21 cellular contexts compared by ENCODE assay signal in genomic region chr11:16780698-16781550, GRCh38. TPM values are rescaled to one million over a fixed set of nuclear protein-coding genes. Genes with fewer than 3 reads are reported as not detected.
DNase-seq lines count a peak whose midpoint lies in the region; ATAC-seq, FAIRE-seq and TF ChIP-seq lines count a peak whose summit lies in the region.
"Had no signal": no experiment of that assay in that cellular context is flagged by ENCODE, and none has a peak within 500 bp of the region (broad histone marks: within the 10 kb centered on the region; RNA-seq: fewer than 3 reads in every experiment).

No MANE protein-coding gene starts in this region.

- no peak overlapping the region for H2BK12ac ChIP-seq in H1 (ENCODE audit: low read depth, low read length)

- no peaks in the 10 kb centered on the region for H3K9me3 ChIP-seq in HepG2 (ENCODE audit: low read length)
- no peaks in the 10 kb centered on the region for H3K9me3 ChIP-seq in right lobe of liver
- no peaks in the 10 kb centered on the region for H3K9me3 ChIP-seq in H1 (ENCODE audit: insufficient read depth in 2 of 2, low read depth in 1 of 2, low read length in 1 of 2)
- H3K9me3 ChIP-seq: MG63, SJCRH30 had no signal

- H2BK5ac ChIP-seq in H1 (ENCODE audit: low read depth, low read length): no peak overlapping the region

- no peak overlapping the region for H3K4me3 ChIP-seq in HepG2 (replicated peaks in 1 of 3; ENCODE audit: insufficient read depth in 1 of 3, low read depth in 2 of 3, low read length in 3 of 3)
- H3K4me3 ChIP-seq in right lobe of liver: no peak overlapping the region
- H3K4me3 ChIP-seq in H1 (ENCODE audit: extremely low read depth in 1 of 4, insufficient read depth in 2 of 4, low read depth in 3 of 4, low read length in 4 of 4): no peak overlapping the region
- H3K4me3 ChIP-seq: MG63, SJCRH30 had no signal

- H3K4me2 ChIP-seq in HepG2 (ENCODE audit: low read depth, low read length) (no peak overlapping the region), H1 (ENCODE audit: insufficient read depth in 1 of 2, low read depth in 2 of 2, low read length in 2 of 2) (no peak overlapping the region)

- TF ChIP-seq POLR2A in HepG2 (IDR thresholded peaks at IDR 0.05; ENCODE audit: insufficient read depth in 1 of 2, low read depth in 2 of 2, low read length in 2 of 2): no peak
- TF ChIP-seq POLR2A in right lobe of liver (IDR thresholded peaks at IDR 0.05): no peak
- TF ChIP-seq POLR2A in H1 (IDR thresholded peaks at IDR 0.05; ENCODE audit: control extremely low read depth in 1 of 2, low read depth in 2 of 2, low read length in 2 of 2): no peak

- no peak overlapping the region for H4K5ac ChIP-seq in H1 (ENCODE audit: insufficient read length, low read depth, low read length)

- in situ Hi-C loops in HepG2 (cut with HindIII; ENCODE audit: extremely low pct_ligation_motif_present, low pct_unique_long_range_greater_than_20kb): no loop called here

- H3K4ac ChIP-seq in H1 (replicated peaks; ENCODE audit: insufficient read length, low read depth, low read length): no peak overlapping the region

- H2BK120ac ChIP-seq in H1 (replicated peaks; ENCODE audit: low read depth, low read length): no peak overlapping the region

- no peak overlapping the region for H3K27ac ChIP-seq in HepG2 (ENCODE audit: extremely low read length, insufficient read depth, low read length)
- no peak overlapping the region for H3K27ac ChIP-seq in right lobe of liver
- no peak overlapping the region for H3K27ac ChIP-seq in H1 (ENCODE audit: low read depth, low read length)
- H3K27ac ChIP-seq: HL-60, SJCRH30 had no signal

- ATAC-seq in HepG2 (no peak), right lobe of liver (no peak), HG02884 (IDR thresholded peaks at IDR 0.05; ENCODE audit: unreplicated experiment) (no peak), GM19395 (IDR thresholded peaks at IDR 0.05; ENCODE audit: unreplicated experiment) (no peak), HG02588 (IDR thresholded peaks at IDR 0.05; ENCODE audit: unreplicated experiment) (no peak)
- ATAC-seq: Panc1 had no signal

- POLR2A ChIA-PET in HepG2 (lab: Yijun Ruan, JAX): no interaction called here
- POLR2A ChIA-PET in H1 (lab: Charles Lee; ENCODE audit: partially characterized antibody): no interaction called here

- TF ChIP-seq EP300 in HepG2 (IDR thresholded peaks at IDR 0.05; ENCODE audit: low read depth in 2 of 2, low read length in 2 of 2) (no peak), HepG2 (CRISPR knock-in tag; IDR thresholded peaks at IDR 0.05; ENCODE audit: borderline replicate concordance) (no peak), H1 (IDR thresholded peaks at IDR 0.05; ENCODE audit: borderline replicate concordance in 1 of 2, low read depth in 2 of 2, low read length in 2 of 2) (no peak)

- H3K9ac ChIP-seq in HepG2 (ENCODE audit: insufficient read depth, low read depth, low read length): no peak overlapping the region
- no peak overlapping the region for H3K9ac ChIP-seq in H1 (replicated peaks in 1 of 4; ENCODE audit: extremely low read depth in 1 of 4, low read depth in 3 of 4, low read length in 3 of 4)

- no TSS peak for BruUV-seq in HepG2 (replicated peaks; lab: Mats Ljungman, UMichigan)

- no peak overlapping the region for H2AK5ac ChIP-seq in H1 (ENCODE audit: low read depth, low read length)

- H4K8ac ChIP-seq in H1 (ENCODE audit: extremely low read depth, insufficient read depth, low read length): no peak overlapping the region; the same call in 1 of the 2 replicates

- H3K14ac ChIP-seq in H1 (ENCODE audit: insufficient read length): no peak overlapping the region

- no peaks in the 10 kb centered on the region for H3K79me1 ChIP-seq in H1 (ENCODE audit: low read depth, low read length)

- H3K18ac ChIP-seq in H1 (ENCODE audit: extremely low read depth, low read length): no peak overlapping the region

- FAIRE-seq in HepG2 (lab: Jason Lieb, UNC) (no peak), H1 (lab: Jason Lieb, UNC) (no peak)

- DNase-seq in HepG2 (ENCODE audit: low spot score) (no peak), right lobe of liver (no peak), H1 (ENCODE audit: low read depth in 1 of 2, low spot score in 2 of 2) (no peak), posterior vena cava (ENCODE audit: low spot score) (peak; percentile 72), pons (ENCODE audit: low spot score) (no peak)
- DNase-seq: 8988T, DMS 273 treated with DMSO at 0.1 percent for 48 hours, DND-41, Karpas-422, MG63, NCI-H1092, NCI-H1436 treated with DMSO at 0.1 percent for 48 hours, NCI-H2029, NCI-H2171, NCI-H446, SJCRH30 had no signal

- TF ChIP-seq RAD21 in HepG2 (CRISPR knock-in tag; IDR thresholded peaks at IDR 0.05) (no peak), H1 (IDR thresholded peaks at IDR 0.05 in 1 of 2, conservative IDR thresholded peaks at IDR 0.05 in 1 of 2; ENCODE audit: low read depth in 2 of 2, low read length in 2 of 2) (no peak)

- no peak overlapping the region for H3K23ac ChIP-seq in H1 (ENCODE audit: insufficient read length)

- no peak overlapping the region for H4K91ac ChIP-seq in H1 (replicated peaks; ENCODE audit: insufficient read length, low read length)

- H3K27me3 ChIP-seq in HepG2 (ENCODE audit: control insufficient read depth in 1 of 2, insufficient read depth in 2 of 2, low read length in 2 of 2): no peaks in the 10 kb centered on the region
- no peaks in the 10 kb centered on the region for H3K27me3 ChIP-seq in right lobe of liver
- no peaks in the 10 kb centered on the region for H3K27me3 ChIP-seq in H1 (replicated peaks in 1 of 4; ENCODE audit: control insufficient read depth in 3 of 4, extremely low read depth in 1 of 4, insufficient read depth in 3 of 4, low read length in 3 of 4)
- H3K27me3 ChIP-seq: MG63 had no signal

- H3K23me2 ChIP-seq in H1 (ENCODE audit: low read depth, low read length): peaks cover 3% of the 10 kb centered on the region; the same call in 1 of the 2 replicates

- no peaks in the 10 kb centered on the region for H3K79me2 ChIP-seq in HepG2 (ENCODE audit: insufficient read depth, low read length)
- H3K79me2 ChIP-seq in H1 (ENCODE audit: control insufficient read depth in 1 of 2, insufficient read depth in 2 of 2, low read length in 2 of 2): no peaks in the 10 kb centered on the region

- H3K56ac ChIP-seq in H1 (replicated peaks; ENCODE audit: insufficient read length, low read depth, low read length): no peak overlapping the region

- H3K36me3 ChIP-seq in HepG2 (replicated peaks in 1 of 2; ENCODE audit: control insufficient read depth in 1 of 2, insufficient read depth in 2 of 2, low read length in 2 of 2) (peaks cover 5% of the 10 kb centered on the region in 2 experiments; a peak in 4 of 5 replicates), right lobe of liver (no peaks in the 10 kb centered on the region), H1 (ENCODE audit: control insufficient read depth in 2 of 4, insufficient read depth in 4 of 4, low read length in 3 of 4) (peaks cover 0 to 4% (median 0%) of the 10 kb centered on the region in 4 experiments; a peak in 1 of 8 replicates)
- H3K36me3 ChIP-seq: MG63, SJCRH30 had no signal

- no peak overlapping the region for H2BK15ac ChIP-seq in H1 (ENCODE audit: low read length)

- H4K20me1 ChIP-seq in HepG2 (ENCODE audit: insufficient read depth, low read length): no peaks in the 10 kb centered on the region
- no peaks in the 10 kb centered on the region for H4K20me1 ChIP-seq in H1 (replicated peaks in 1 of 2; ENCODE audit: control insufficient read depth in 1 of 2, insufficient read depth in 2 of 2, low read length in 2 of 2)

- H2AFZ ChIP-seq in HepG2 (ENCODE audit: low read length): no peak overlapping the region
- H2AFZ ChIP-seq in H1 (ENCODE audit: low read length): no peak overlapping the region

- TF ChIP-seq CTCF in HepG2 (CRISPR knock-in tag; IDR thresholded peaks at IDR 0.05) (no peak), right lobe of liver (IDR thresholded peaks at IDR 0.05) (no peak), H1 (IDR thresholded peaks at IDR 0.05; ENCODE audit: control extremely low read depth in 1 of 3, insufficient read depth in 1 of 3, low read depth in 1 of 3, low read length in 3 of 3) (peak in 2 of 3 experiments; percentile 5 to 14; a peak in 2 of 4 replicates)

- WGBS in HepG2 (ENCODE audit: low lambda C conversion rate): 99% methylated on average over 18 of the region's 19 CpGs
- WGBS in right lobe of liver (ENCODE audit: insufficient coverage, low coverage, low lambda C conversion rate, missing lambda C conversion rate): 82% methylated on average over 11 of the region's 19 CpGs
- 80% methylated on average over 19 of the region's 19 CpGs; no CpG with 5 or more reads in 1 of the 2 experiments for whole genome bisulfite sequencing in H1 (ENCODE audit: extremely low coverage in 1 of 2, insufficient coverage in 1 of 2, insufficient read length in 1 of 2, insufficient replicate concordance in 2 of 2, low coverage in 1 of 2, low lambda C conversion rate in 2 of 2, missing lambda C conversion rate in 1 of 2), 2 experiments

- H3K4me1 ChIP-seq in HepG2 (ENCODE audit: insufficient read depth, low read length) (peaks cover 38% of the 10 kb centered on the region), right lobe of liver (peaks cover 0 to 19% (median 2%) of the 10 kb centered on the region in 4 donors), H1 (replicated peaks in 1 of 4; ENCODE audit: control insufficient read depth in 3 of 4, insufficient read depth in 4 of 4, low read length in 3 of 4) (no peaks in the 10 kb centered on the region; a peak in 1 of 7 replicates)
- H3K4me1 ChIP-seq: SJCRH30 had no signal

- CTCF ChIA-PET in HepG2 (lab: Yijun Ruan, JAX; ENCODE audit: low intra/inter-chr PET ratio, low total read pairs): no interaction called here
- CTCF ChIA-PET in H1 (lab: Charles Lee; ENCODE audit: partially characterized antibody): interaction anchor here (0.8 to 10.7 kb wide), 2 partner anchors 10 to 282 kb away, joined by 3 to 119 read pairs; no protein-coding TSS in a partner anchor

- H2BK20ac ChIP-seq in H1 (ENCODE audit: low read length): no peak overlapping the region

- intact Hi-C loops in HepG2 (cut with micrococcal nuclease; ENCODE audit: unreplicated experiment) (loop anchor here (10.0 kb wide), 1 partner anchor 144 kb away; no protein-coding TSS in a partner anchor), right lobe of liver (cut with DNase I) (no loop called here), posterior vena cava (cut with DNase I) (no loop called here)

RNA-seq across cellular contexts. Expression of gene C11orf58, which starts 42.5 kb away (rescaled TPM):
- 167 and 271 TPM in 2 replicates for total RNA-seq in HepG2 (2016; rRNA removed; fragmentation: Illumina TruSeq; extraction: Trizol)
- total RNA-seq in HepG2 (2016; cell fraction: cytosol; rRNA removed; fragmentation: Illumina TruSeq; extraction: Trizol; ENCODE audit: low read depth): 28.7 and 31.1 TPM in 2 replicates
- 172 and 267 TPM in 2 replicates for total RNA-seq in HepG2 (2016; cell fraction: insoluble cytoplasmic fraction; rRNA removed; fragmentation: Illumina TruSeq; extraction: Trizol)
- 54.6 and 66.3 TPM in 2 replicates for total RNA-seq in HepG2 (2016; cell fraction: membrane; rRNA removed; fragmentation: Illumina TruSeq; extraction: Trizol)
- 102 and 105 TPM in 2 replicates for total RNA-seq in HepG2 (2016; cell fraction: nucleus; rRNA removed; fragmentation: Illumina TruSeq; extraction: Trizol)
- polyA plus RNA-seq in HepG2 (2011; rRNA removed): 65.8 and 83.8 TPM in 2 replicates
- polyA plus RNA-seq in HepG2 (2011; cell fraction: cytosol; rRNA removed): 48.8 and 63.9 TPM in 2 replicates
- polyA plus RNA-seq in HepG2 (2011; cell fraction: nucleus; rRNA removed): 32.9 and 41.1 TPM in 2 replicates
- 122 and 187 TPM in 2 replicates for polyA plus RNA-seq in HepG2 (2012)
- polyA plus RNA-seq in HepG2 (2016; cell fraction: cytosol; fragmentation: Illumina TruSeq; extraction: Trizol; ENCODE audit: low read depth): 28.9 and 36.4 TPM in 2 replicates
- polyA plus RNA-seq in HepG2 (2016; cell fraction: insoluble cytoplasmic fraction; fragmentation: Illumina TruSeq; extraction: Trizol; ENCODE audit: low read depth): 352 and 397 TPM in 2 replicates
- polyA plus RNA-seq in HepG2 (2016; cell fraction: membrane; fragmentation: Illumina TruSeq; extraction: Trizol; ENCODE audit: low read depth): 50.7 and 60.3 TPM in 2 replicates
- 149 and 156 TPM in 2 replicates for polyA plus RNA-seq in HepG2 (2016; cell fraction: nucleus; fragmentation: Illumina TruSeq; extraction: Trizol; ENCODE audit: insufficient read depth, low read depth)
- 55.1 and 86.4 TPM in 2 replicates for polyA minus RNA-seq in HepG2 (2011; rRNA and poly(A)+ RNA removed; ENCODE audit: low replicate concordance)
- polyA minus RNA-seq in HepG2 (2011; cell fraction: cytosol; rRNA and poly(A)+ RNA removed): 84.8 and 85.0 TPM in 2 replicates
- 86.7 and 87.2 TPM in 2 replicates for polyA minus RNA-seq in HepG2 (2011; cell fraction: nucleus; rRNA and poly(A)+ RNA removed)
- total RNA-seq in right lobe of liver: 10 to 100 TPM; 50.3 to 79.1 (median 56.9) TPM
- 161 and 181 TPM in 2 replicates for total RNA-seq in H1 (2021; fragmentation: NEBNext Ultra II Directional; extraction: Animal tissue kit (Norgen Biotek cat#: 25700))
- 67.4 and 70.7 TPM in 2 replicates for polyA plus RNA-seq in H1 (2011; rRNA removed)
- polyA plus RNA-seq in H1 (2011; cell fraction: cytosol; rRNA removed): 181 TPM
- polyA plus RNA-seq in H1 (2011; cell fraction: nucleus; rRNA removed): 41.0 TPM
- polyA plus RNA-seq in H1 (2012, experiment 1 of 2): 228 to 336 TPM (median 257 TPM) in 4 replicates
- 25.3 TPM for polyA plus RNA-seq in H1 (2012, experiment 2 of 2)
- polyA plus RNA-seq in H1 (2013, experiment 1 of 2): 125 TPM
- polyA plus RNA-seq in H1 (2013, experiment 2 of 2): 113 TPM
- 35.3 and 53.0 TPM in 2 replicates for polyA minus RNA-seq in H1 (2011; rRNA and poly(A)+ RNA removed)
- polyA minus RNA-seq in H1 (2011; cell fraction: cytosol; rRNA and poly(A)+ RNA removed): 128 TPM
- 70.9 TPM for polyA minus RNA-seq in H1 (2011; cell fraction: nucleus; rRNA and poly(A)+ RNA removed)
- 100 to 1,000 TPM; 100 to 101 TPM for total RNA-seq in posterior vena cava

Comparison
In these comparisons a context has a peak if more than half of its experiments do, and no peak if none do; other contexts are left out.
1. CTCF ChIP-seq: peak in H1 (2 of 3); none in HepG2 (single experiment) and right lobe of liver (0 of 4).
2. Of the 41 proteins assayed by ChIP-seq in both HepG2 and H1: peak only in HepG2: none; only in H1: CTCF; in both: none; in neither: 40.